In the genomic region with DNA sequence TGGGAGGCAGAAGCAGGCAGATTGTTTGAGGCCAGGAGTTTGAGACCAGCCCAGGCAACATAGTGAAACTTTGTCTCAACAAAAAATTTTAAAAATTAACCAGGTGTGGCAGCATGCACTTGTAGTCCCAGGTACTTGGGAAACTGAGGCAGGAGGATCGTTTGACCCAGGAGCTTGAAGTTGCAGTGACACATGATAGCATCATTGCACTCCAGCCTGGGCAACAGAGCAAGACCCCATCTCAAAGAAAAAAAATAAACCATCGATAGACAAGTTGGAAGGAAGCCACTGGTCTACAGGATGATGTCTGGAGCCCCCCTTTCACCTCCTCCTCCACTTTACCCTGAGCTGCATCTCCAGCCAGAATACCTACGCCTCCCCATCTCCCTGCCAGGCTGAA, we compare ENCODE assay signal across 2 cellular contexts.
TF ChIP-seq lines count a peak whose summit lies in the region.

No MANE protein-coding gene starts in this region.

TF ChIP-seq in HEK293, 187 proteins besides CTCF, POLR2A, EP300 and RAD21:
- TF ChIP-seq ZNF274 (IDR thresholded peaks at IDR 0.05; ENCODE audit: low read length) (no peak), ZNF274 (tag by site-specific recombination; IDR thresholded peaks at IDR 0.05; ENCODE audit: borderline replicate concordance) (no peak), ZFP69B (tag by site-specific recombination; IDR thresholded peaks at IDR 0.05) (no peak), ZNF521 (tag by site-specific recombination; IDR thresholded peaks at IDR 0.05) (no peak), ZNF121 (tag by site-specific recombination; IDR thresholded peaks at IDR 0.05) (peak; percentile 70), SCRT2 (tag by site-specific recombination; IDR thresholded peaks at IDR 0.05) (no peak), ZNF23 (tag by site-specific recombination; IDR thresholded peaks at IDR 0.05; ENCODE audit: borderline replicate concordance) (no peak), ZNF785 (tag by site-specific recombination; IDR thresholded peaks at IDR 0.05) (no peak)
TF ChIP-seq in HEK293: peak in this region for 1.

TF ChIP-seq in K562, 482 proteins besides CTCF, POLR2A, EP300 and RAD21:
- peak; percentile 84 for TF ChIP-seq ZNF121 (CRISPR knock-in tag; conservative IDR thresholded peaks at IDR 0.05)
- no peak for TF ChIP-seq OTX1 (CRISPR knock-in tag; IDR thresholded peaks at IDR 0.05)
- peak; percentile 23 for TF ChIP-seq RBM25 (IDR thresholded peaks at IDR 0.05; ENCODE audit: low read depth, low read length, severe bottlenecking)
